ENCODE assay signal across 21 cellular contexts in genomic region chr4:20262221-20262620, GRCh38.
"Had no signal": no experiment of that assay in that cellular context is flagged by ENCODE, and none has a peak within 500 bp of the region (broad histone marks: within the 10 kb centered on the region; RNA-seq: fewer than 3 reads in every experiment).

No MANE protein-coding gene starts in this region.

- H3K4me1 ChIP-seq: colonic mucosa, left lung, lower lobe of right lung had no signal

- ATAC-seq: effector memory CD8-positive, alpha-beta T cell; foreskin keratinocyte; gastroesophageal sphincter; heart left ventricle; left cardiac atrium; left lung; left ventricle myocardium superior; lower lobe of right lung; mucosa of descending colon had no signal

- H3K4me3 ChIP-seq: colonic mucosa, esophagus muscularis mucosa, gastroesophageal sphincter, heart left ventricle, hepatocyte, left lung, lower lobe of right lung, mucosa of descending colon had no signal

- H3K36me3 Mint-ChIP-seq: naive B cell had no signal

- H3K27me3 Mint-ChIP-seq: effector memory CD8-positive, alpha-beta T cell had no signal

- H3K4me2 ChIP-seq: hepatocyte had no signal

- H3K27ac ChIP-seq: colonic mucosa, epithelial cell of prostate, esophagus muscularis mucosa, foreskin keratinocyte, heart left ventricle, hepatocyte, left lung, lower lobe of right lung had no signal

- DNase-seq: colonic mucosa; cortex of kidney; effector CD8-positive, alpha-beta T cell; effector memory CD8-positive, alpha-beta T cell; endodermal cell; erythroblast; heart left ventricle; left cardiac atrium; left lung; left ventricle myocardium superior; lower lobe of right lung; mesenchymal stem cell; mucosa of descending colon; naive B cell had no signal

- H2AFZ ChIP-seq: hepatocyte had no signal

- H3K4me1 Mint-ChIP-seq: naive B cell had no signal

- H3K9me3 ChIP-seq: colonic mucosa, esophagus muscularis mucosa, gastroesophageal sphincter, heart left ventricle, left lung, lower lobe of right lung, mucosa of descending colon had no signal

- H3K27me3 ChIP-seq: colonic mucosa, esophagus muscularis mucosa, foreskin keratinocyte, gastroesophageal sphincter, hepatocyte, left lung had no signal

- H3K27ac Mint-ChIP-seq: dendritic cell treated with granulocyte-macrophage colony-stimulating factor and Interleukin-4, amounts not matched to agents 40 ng/mL and 50 ng/mL, for 4 days; effector memory CD8-positive, alpha-beta T cell; endodermal cell; mesothelial cell of epicardium; naive B cell had no signal

- H3K36me3 ChIP-seq: colonic mucosa, esophagus muscularis mucosa, left lung, lower lobe of right lung had no signal

- H3K9me3 Mint-ChIP-seq: dendritic cell treated with granulocyte-macrophage colony-stimulating factor and Interleukin-4, amounts not matched to agents 40 ng/mL and 50 ng/mL, for 4 days; effector memory CD8-positive, alpha-beta T cell; endodermal cell; mesothelial cell of epicardium; naive B cell had no signal

- H3K4me3 Mint-ChIP-seq: dendritic cell treated with granulocyte-macrophage colony-stimulating factor and Interleukin-4, amounts not matched to agents 40 ng/mL and 50 ng/mL, for 4 days; effector memory CD8-positive, alpha-beta T cell; endodermal cell; mesothelial cell of epicardium; naive B cell had no signal
